17 cellular contexts compared by ENCODE assay signal in genomic region chr1:186900539-186901237, GRCh38.
DNase-seq lines count a peak whose midpoint lies in the region; ATAC-seq, FAIRE-seq and TF ChIP-seq lines count a peak whose summit lies in the region.
"Had no signal": no experiment of that assay in that cellular context is flagged by ENCODE, and none has a peak within 500 bp of the region (broad histone marks: within the 10 kb centered on the region; RNA-seq: fewer than 3 reads in every experiment).

No MANE protein-coding gene starts in this region.

- WGBS in heart left ventricle, 4 donors = 62 to 74% (median 66%) methylated on average over 5 of the region's 5 CpGs

- H3K36me3 ChIP-seq in heart left ventricle (peaks cover 0 to 5% (median 0%) of the 10 kb centered on the region in 9 donors), keratinocyte (ENCODE audit: control insufficient read depth in 2 of 2, extremely low read depth in 1 of 2, insufficient read depth in 2 of 2, low read length in 2 of 2) (no peaks in the 10 kb centered on the region)

- intact Hi-C loops in heart left ventricle (cut with DNase I) = no loop called here
- intact Hi-C loops in Right ventricle myocardium inferior (cut with DNase I) = no loop called here
- intact Hi-C loops in left colon (cut with DNase I, micrococcal nuclease) = no loop called here

- H3K9me1 ChIP-seq in keratinocyte (ENCODE audit: control insufficient read depth, extremely low read depth, insufficient read depth, low read length) = no peaks in the 10 kb centered on the region

- DNase-seq in heart left ventricle = no peak
- no peak for DNase-seq in Right ventricle myocardium inferior (ENCODE audit: missing footprints)
- DNase-seq in fibroblast of mammary gland (ENCODE audit: low read depth) = peak; percentile 23
- no peak for DNase-seq in keratinocyte (ENCODE audit: low read depth, low spot score)
- no peak for DNase-seq in NCI-H748 (lab: John Stamatoyannopoulos, UW; ENCODE audit: unreplicated experiment)
- DNase-seq in cerebellar cortex (ENCODE audit: low spot score) = no peak
- no peak for DNase-seq in left colon
- DNase-seq: ACHN, DMS53, H7, IMR-90, Karpas-422, MG63, NCI-H1092, NCI-H146, NCI-H2081 treated with DMSO at 0.1 percent for 48 hours, NCI-H510A treated with DMSO at 0.1 percent for 48 hours had no signal

- H3K27ac ChIP-seq in heart left ventricle (peak overlapping the region in 8 of 12 donors; percentile 10 to 70 (median 44)), keratinocyte (ENCODE audit: control insufficient read depth, insufficient read depth, low read length) (no peak overlapping the region)

- no peak for TF ChIP-seq POLR2A in heart left ventricle (IDR thresholded peaks at IDR 0.05)

- no peaks in the 10 kb centered on the region for H3K27me3 ChIP-seq in heart left ventricle
- H3K27me3 ChIP-seq in keratinocyte (ENCODE audit: control insufficient read depth, extremely low read depth, insufficient read depth, low read length) = no peaks in the 10 kb centered on the region
- H3K27me3 ChIP-seq: MG63 had no signal

- no peak overlapping the region for H3K9ac ChIP-seq in keratinocyte (ENCODE audit: control insufficient read depth, extremely low read depth, insufficient read depth, low read length)

- dilution Hi-C loops in keratinocyte (cut with MboI; ENCODE audit: extremely low pct_ligation_motif_present, low sequenced_read_pairs) = no loop called here

- H2AFZ ChIP-seq in keratinocyte (ENCODE audit: control insufficient read depth, low read length) = no peak overlapping the region

- peak; percentile 26 for FAIRE-seq in keratinocyte (lab: Jason Lieb, UNC)

- H4K20me1 ChIP-seq in keratinocyte (ENCODE audit: control insufficient read depth, extremely low read depth, insufficient read depth, low read length) = no peaks in the 10 kb centered on the region

- TF ChIP-seq CTCF in heart left ventricle (IDR thresholded peaks at IDR 0.05) (no peak), fibroblast of mammary gland (conservative IDR thresholded peaks at IDR 0.05; ENCODE audit: control insufficient read depth, insufficient read depth, low read depth, low read length) (no peak), keratinocyte (optimal IDR thresholded peaks at IDR 0.05 in 1 of 3, IDR thresholded peaks at IDR 0.05 in 1 of 3, conservative IDR thresholded peaks at IDR 0.05 in 1 of 3; ENCODE audit: extremely low read depth in 1 of 3, insufficient read depth in 2 of 3, low read length in 3 of 3) (no peak)

- H3K9me3 ChIP-seq in heart left ventricle (no peaks in the 10 kb centered on the region), keratinocyte (ENCODE audit: control insufficient read depth, low read depth, low read length) (no peaks in the 10 kb centered on the region)

- H3K79me2 ChIP-seq in keratinocyte (ENCODE audit: control insufficient read depth, insufficient read depth, low read length) = no peaks in the 10 kb centered on the region

- peak in 2 of 4 donors; percentile 21 to 41 for ATAC-seq in heart left ventricle
- no peak for ATAC-seq in Right ventricle myocardium inferior
- ATAC-seq in left colon = no peak

- no peak overlapping the region for H3K4me3 ChIP-seq in heart left ventricle
- no peak overlapping the region for H3K4me3 ChIP-seq in fibroblast of mammary gland (ENCODE audit: control insufficient read depth, low read depth, low read length)
- H3K4me3 ChIP-seq in keratinocyte (ENCODE audit: control insufficient read depth in 2 of 3, extremely low read depth in 1 of 3, insufficient read depth in 2 of 3, low read depth in 1 of 3, low read length in 3 of 3) = no peak overlapping the region
- H3K4me3 ChIP-seq: MG63 had no signal

- H3K4me2 ChIP-seq in keratinocyte (ENCODE audit: control insufficient read depth, extremely low read depth, insufficient read depth, low read depth, low read length) = no peak overlapping the region

- peaks cover 0 to 28% (median 0%) of the 10 kb centered on the region in 12 donors for H3K4me1 ChIP-seq in heart left ventricle
- peaks cover 13% of the 10 kb centered on the region for H3K4me1 ChIP-seq in keratinocyte (ENCODE audit: control insufficient read depth, extremely low read depth, insufficient read depth, low read length)
